1 cellular context compared by ENCODE assay signal in genomic region chr14:67557656-67558055, GRCh38.
TF ChIP-seq lines count a peak whose summit lies in the region.

No MANE protein-coding gene starts in this region.

TF ChIP-seq in HCT116, 20 proteins besides CTCF, POLR2A, EP300 and RAD21 (continued from another document):
- TF ChIP-seq, protein P1, sequence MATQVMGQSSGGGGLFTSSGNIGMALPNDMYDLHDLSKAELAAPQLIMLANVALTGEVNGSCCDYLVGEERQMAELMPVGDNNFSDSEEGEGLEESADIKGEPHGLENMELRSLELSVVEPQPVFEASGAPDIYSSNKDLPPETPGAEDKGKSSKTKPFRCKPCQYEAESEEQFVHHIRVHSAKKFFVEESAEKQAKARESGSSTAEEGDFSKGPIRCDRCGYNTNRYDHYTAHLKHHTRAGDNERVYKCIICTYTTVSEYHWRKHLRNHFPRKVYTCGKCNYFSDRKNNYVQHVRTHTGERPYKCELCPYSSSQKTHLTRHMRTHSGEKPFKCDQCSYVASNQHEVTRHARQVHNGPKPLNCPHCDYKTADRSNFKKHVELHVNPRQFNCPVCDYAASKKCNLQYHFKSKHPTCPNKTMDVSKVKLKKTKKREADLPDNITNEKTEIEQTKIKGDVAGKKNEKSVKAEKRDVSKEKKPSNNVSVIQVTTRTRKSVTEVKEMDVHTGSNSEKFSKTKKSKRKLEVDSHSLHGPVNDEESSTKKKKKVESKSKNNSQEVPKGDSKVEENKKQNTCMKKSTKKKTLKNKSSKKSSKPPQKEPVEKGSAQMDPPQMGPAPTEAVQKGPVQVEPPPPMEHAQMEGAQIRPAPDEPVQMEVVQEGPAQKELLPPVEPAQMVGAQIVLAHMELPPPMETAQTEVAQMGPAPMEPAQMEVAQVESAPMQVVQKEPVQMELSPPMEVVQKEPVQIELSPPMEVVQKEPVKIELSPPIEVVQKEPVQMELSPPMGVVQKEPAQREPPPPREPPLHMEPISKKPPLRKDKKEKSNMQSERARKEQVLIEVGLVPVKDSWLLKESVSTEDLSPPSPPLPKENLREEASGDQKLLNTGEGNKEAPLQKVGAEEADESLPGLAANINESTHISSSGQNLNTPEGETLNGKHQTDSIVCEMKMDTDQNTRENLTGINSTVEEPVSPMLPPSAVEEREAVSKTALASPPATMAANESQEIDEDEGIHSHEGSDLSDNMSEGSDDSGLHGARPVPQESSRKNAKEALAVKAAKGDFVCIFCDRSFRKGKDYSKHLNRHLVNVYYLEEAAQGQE (IDR thresholded peaks at IDR 0.05; ENCODE audit: low read depth) = no peak
- TF ChIP-seq JUND (IDR thresholded peaks at IDR 0.05) = no peak
- TF ChIP-seq ZBTB33 (IDR thresholded peaks at IDR 0.05; ENCODE audit: extremely low read depth, insufficient replicate concordance, low read length) = no peak
- no peak for TF ChIP-seq POLR2AphosphoS5 (IDR thresholded peaks at IDR 0.05; ENCODE audit: low read depth, low read length)
